8 cellular contexts compared by ENCODE assay signal in genomic region chr1:205228052-205228451, GRCh38. TPM values are rescaled to one million over a fixed set of nuclear protein-coding genes. Genes with fewer than 3 reads are reported as not detected.
DNase-seq lines count a peak whose midpoint lies in the region; ATAC-seq and TF ChIP-seq lines count a peak whose summit lies in the region.

No MANE protein-coding gene starts in this region.

- no peaks in the 10 kb centered on the region for H3K79me2 ChIP-seq in OCI-LY1 (ENCODE audit: insufficient read depth, low read length)

- peaks cover 36% of the 10 kb centered on the region for H3K4me1 ChIP-seq in OCI-LY1 (ENCODE audit: insufficient read depth, low read length, severe bottlenecking)

- TF ChIP-seq CTCF in OCI-LY1 (IDR thresholded peaks at IDR 0.05; ENCODE audit: low read length): no peak
- TF ChIP-seq CTCF in endothelial cell (IDR thresholded peaks at IDR 0.05; ENCODE audit: unreplicated experiment): no peak
- TF ChIP-seq CTCF in osteocyte (IDR thresholded peaks at IDR 0.05): no peak

- no peak overlapping the region for H2AFZ ChIP-seq in OCI-LY1 (ENCODE audit: low read length)

- H3K9ac ChIP-seq in OCI-LY1 (ENCODE audit: low read length): no peak overlapping the region; the same call in 1 of the 2 replicates

- H4K20me1 ChIP-seq in OCI-LY1 (ENCODE audit: insufficient read depth, low read length): no peaks in the 10 kb centered on the region

- H3K4me2 ChIP-seq in OCI-LY1 (ENCODE audit: low read length): peak overlapping the region; percentile 68

- H3K36me3 ChIP-seq in OCI-LY1 (ENCODE audit: insufficient read depth, low read length): no peaks in the 10 kb centered on the region

- ATAC-seq in HG03196 (IDR thresholded peaks at IDR 0.05; ENCODE audit: unreplicated experiment): no peak
- no peak for ATAC-seq in GM19324 (IDR thresholded peaks at IDR 0.05; ENCODE audit: low FRiP score, unreplicated experiment)

- no peaks in the 10 kb centered on the region for H3K9me2 ChIP-seq in OCI-LY1 (ENCODE audit: low read depth, low read length)

- no peaks in the 10 kb centered on the region for H3K9me3 Mint-ChIP-seq in endothelial cell (ENCODE audit: unreplicated experiment)
- no peaks in the 10 kb centered on the region for H3K9me3 Mint-ChIP-seq in osteocyte (ENCODE audit: unreplicated experiment)

- peak overlapping the region; percentile 94 for H3K4me3 Mint-ChIP-seq in endothelial cell (ENCODE audit: unreplicated experiment)
- peak overlapping the region; percentile 80 for H3K4me3 Mint-ChIP-seq in osteocyte (ENCODE audit: unreplicated experiment)

- H3K4me1 Mint-ChIP-seq in endothelial cell (ENCODE audit: unreplicated experiment) (peaks cover 31% of the 10 kb centered on the region), osteocyte (ENCODE audit: unreplicated experiment) (peaks cover 27% of the 10 kb centered on the region)

- H3K36me3 Mint-ChIP-seq in endothelial cell (ENCODE audit: low read depth, unreplicated experiment) (peaks cover 3% of the 10 kb centered on the region), osteocyte (ENCODE audit: unreplicated experiment) (no peaks in the 10 kb centered on the region)

- H3F3A ChIP-seq in OCI-LY1 (ENCODE audit: insufficient read depth, low read length): no peaks in the 10 kb centered on the region

- H3K9me3 ChIP-seq in OCI-LY1 (ENCODE audit: low read length): no peaks in the 10 kb centered on the region

- no peak overlapping the region for H3K27ac ChIP-seq in OCI-LY1 (ENCODE audit: low read depth, low read length, poor library complexity, severe bottlenecking)

- H3K27me3 Mint-ChIP-seq in endothelial cell (ENCODE audit: unreplicated experiment): peaks cover 10% of the 10 kb centered on the region
- peaks cover 31% of the 10 kb centered on the region for H3K27me3 Mint-ChIP-seq in osteocyte (ENCODE audit: unreplicated experiment)

- H3K27ac Mint-ChIP-seq in endothelial cell (ENCODE audit: unreplicated experiment) (no peak overlapping the region), osteocyte (ENCODE audit: unreplicated experiment) (no peak overlapping the region)

- H3K4me3 ChIP-seq in OCI-LY1 (ENCODE audit: low read depth, low read length, poor library complexity, severe bottlenecking): peak overlapping the region; percentile 63

- H3K27me3 ChIP-seq in OCI-LY1 (ENCODE audit: insufficient read depth, low read length): no peaks in the 10 kb centered on the region

- peak; percentile 20 for DNase-seq in NCI-H1105 treated with DMSO at 0.1 percent for 48 hours (lab: John Stamatoyannopoulos, UW)
- no peak for DNase-seq in NCI-H1105 (lab: John Stamatoyannopoulos, UW)
- no peak for DNase-seq in endothelial cell (ENCODE audit: low spot score)
- DNase-seq in osteocyte (ENCODE audit: extremely low spot score, unreplicated experiment): no peak
- no peak for DNase-seq in activated gamma-delta T cell treated with Interleukin-2 at 50 U/mL for 16 hours

RNA-seq across cellular contexts. Expression of gene TMCC2, which starts 0.3 kb away (rescaled TPM):
- total RNA-seq in endothelial cell (ENCODE audit: unreplicated experiment) (5.6 TPM), osteocyte (3.4 and 4.7 TPM in 2 replicates)

RNA-seq across cellular contexts. Expression of gene DSTYK, which starts 16.6 kb away (rescaled TPM):
- total RNA-seq in endothelial cell (ENCODE audit: unreplicated experiment) (12.2 TPM), osteocyte (15.3 and 15.6 TPM in 2 replicates)
